ENCODE assay signal across 34 cellular contexts in the genomic region with DNA sequence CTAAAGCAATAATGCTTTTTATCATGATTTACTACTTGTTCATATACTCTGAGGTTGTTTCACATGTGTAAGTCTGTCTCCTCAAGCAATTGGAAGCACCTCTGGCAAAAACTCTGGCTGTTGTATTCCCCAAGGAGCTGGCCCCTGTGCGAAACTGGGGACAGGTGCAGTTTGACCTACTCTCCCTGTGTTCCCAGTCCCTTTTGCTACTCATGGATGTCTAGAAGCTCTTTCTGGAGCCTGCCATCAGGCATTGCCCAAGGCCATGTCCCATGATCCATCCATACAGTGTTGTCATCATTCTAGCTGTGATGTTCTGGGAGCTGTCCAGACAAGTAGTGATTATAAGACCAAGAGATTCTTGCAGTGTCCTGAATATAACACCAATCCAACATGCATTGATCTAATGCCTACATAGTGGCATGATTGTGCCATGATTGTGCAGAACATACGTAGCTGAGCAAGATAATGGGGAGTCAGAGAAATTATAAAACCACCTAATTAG. TPM values are rescaled to one million over a fixed set of nuclear protein-coding genes. Genes with fewer than 3 reads are reported as not detected.
DNase-seq lines count a peak whose midpoint lies in the region; ATAC-seq, FAIRE-seq and TF ChIP-seq lines count a peak whose summit lies in the region.
"Had no signal": no experiment of that assay in that cellular context is flagged by ENCODE, and none has a peak within 500 bp of the region (broad histone marks: within the 10 kb centered on the region; RNA-seq: fewer than 3 reads in every experiment).

No MANE protein-coding gene starts in this region.

- ATAC-seq in foreskin keratinocyte: peak; percentile 38
- ATAC-seq: activated naive CD4-positive, alpha-beta T cell treated with anti-CD3 and anti-CD28 coated beads, Interleukin-2, amount 50 U/mL, for 72 hours; gastroesophageal sphincter; GM12878; HCT116; left cardiac atrium; mucosa of descending colon; Panc1; T-cell had no signal

- peaks cover 19% of the 10 kb centered on the region for H3K4me1 Mint-ChIP-seq in type B pancreatic cell (ENCODE audit: unreplicated experiment)
- H3K4me1 Mint-ChIP-seq: T-cell had no signal

- peaks cover 47% of the 10 kb centered on the region for H3K4me1 ChIP-seq in foreskin keratinocyte
- H3K4me1 ChIP-seq: BLaER1, gastroesophageal sphincter had no signal

- no peak overlapping the region for H3K4me3 Mint-ChIP-seq in type B pancreatic cell
- H3K4me3 Mint-ChIP-seq: nephron; stimulated activated naive CD8-positive, alpha-beta T cell treated with anti-CD3 and anti-CD28 coated beads, Interleukin-15, Interleukin-2, amounts not matched to agents 100 ng/mL and 50 ng/mL, for 24 hours; T-cell had no signal

- no peak for TF ChIP-seq EP300 in Ishikawa (IDR thresholded peaks at IDR 0.05; ENCODE audit: borderline replicate concordance)

- DNase-seq in bronchial epithelial cell (ENCODE audit: low read depth): peak; percentile 89
- DNase-seq in foreskin keratinocyte: peak; percentile 85 to 95
- DNase-seq in type B pancreatic cell (ENCODE audit: extremely low spot score, unreplicated experiment): no peak
- DNase-seq in RKO (ENCODE audit: low spot score): no peak
- no peak for DNase-seq in activated naive CD4-positive, alpha-beta T cell (lab: John Stamatoyannopoulos, UW)
- no peak for DNase-seq in SW480 (ENCODE audit: low spot score)
- DNase-seq: activated CD4-positive, alpha-beta T cell treated with anti-CD3 and anti-CD28 coated beads for 48 hours; activated CD8-positive, alpha-beta memory T cell treated with anti-CD3 and anti-CD28 coated beads for 24 hours; activated T-cell treated with anti-CD3 and anti-CD28 coated beads for 4 hours; DMS153; effector memory CD4-positive, alpha-beta T cell; hippocampal formation; left cardiac atrium; mucosa of descending colon; NCI-H146; NCI-H2107; NCI-H748 treated with DMSO at 0.1 percent for 48 hours; ovary; SIG-M5; T-cell had no signal

- no peaks in the 10 kb centered on the region for H3K27me3 ChIP-seq in bronchial epithelial cell (ENCODE audit: control insufficient read depth, insufficient read depth, low read length)
- no peaks in the 10 kb centered on the region for H3K27me3 ChIP-seq in foreskin keratinocyte
- H3K27me3 ChIP-seq: BLaER1, cardiac muscle cell, gastroesophageal sphincter, ovary had no signal

- H3K9me3 Mint-ChIP-seq in type B pancreatic cell: no peaks in the 10 kb centered on the region
- H3K9me3 Mint-ChIP-seq: activated naive CD4-positive, alpha-beta T cell treated with anti-CD3 and anti-CD28 coated beads, Interleukin-2, amount 50 U/mL, for 72 hours; activated T-helper 2 cell treated with anti-CD3 and anti-CD28 coated beads, Interferon-gamma antibody, Interleukin-2, Interleukin-4, amounts not matched to agents 10 μg/mL and 5 μg/mL and 100 μg/mL, durations not matched to agents 14 hours and 24 hours and 36 hours; nephron; stimulated activated naive CD8-positive, alpha-beta T cell treated with anti-CD3 and anti-CD28 coated beads, Interleukin-15, Interleukin-2, amounts not matched to agents 100 ng/mL and 50 ng/mL, for 24 hours; T-cell had no signal

- TF ChIP-seq CTCF in bronchial epithelial cell (IDR thresholded peaks at IDR 0.05; ENCODE audit: insufficient read depth, low read length, severe bottlenecking) (no peak), foreskin keratinocyte (conservative IDR thresholded peaks at IDR 0.05) (no peak), type B pancreatic cell (conservative IDR thresholded peaks at IDR 0.05) (no peak)

- no peaks in the 10 kb centered on the region for H3K27me3 Mint-ChIP-seq in type B pancreatic cell
- H3K27me3 Mint-ChIP-seq: stimulated activated naive CD8-positive, alpha-beta T cell treated with anti-CD3 and anti-CD28 coated beads, Interleukin-15, Interleukin-2, amounts not matched to agents 100 ng/mL and 50 ng/mL, for 24 hours had no signal

- peak overlapping the region; percentile 12 for H3K27ac Mint-ChIP-seq in type B pancreatic cell
- H3K27ac Mint-ChIP-seq: activated T-helper 2 cell treated with anti-CD3 and anti-CD28 coated beads, Interferon-gamma antibody, Interleukin-2, Interleukin-4, amounts not matched to agents 10 μg/mL and 5 μg/mL and 100 μg/mL, durations not matched to agents 14 hours and 24 hours and 36 hours; nephron; stimulated activated naive CD8-positive, alpha-beta T cell treated with anti-CD3 and anti-CD28 coated beads, Interleukin-15, Interleukin-2, amounts not matched to agents 100 ng/mL and 50 ng/mL, for 24 hours; T-cell had no signal

- no peaks in the 10 kb centered on the region for H3K36me3 ChIP-seq in bronchial epithelial cell (ENCODE audit: control insufficient read depth, insufficient read depth, low read length)
- H3K36me3 ChIP-seq: BLaER1, cardiac muscle cell, gastroesophageal sphincter, ovary had no signal

- no peak overlapping the region for H3K4me3 ChIP-seq in bronchial epithelial cell (ENCODE audit: low read depth, low read length)
- H3K4me3 ChIP-seq: BLaER1, cardiac muscle cell, coronary artery, gastroesophageal sphincter, GM12878, lung, mucosa of descending colon, ovary had no signal

- peak; percentile 98 for FAIRE-seq in bronchial epithelial cell (lab: Jason Lieb, UNC)
- FAIRE-seq: GM12878, small intestine had no signal

- no peaks in the 10 kb centered on the region for H3K36me3 Mint-ChIP-seq in type B pancreatic cell
- H3K36me3 Mint-ChIP-seq: T-cell had no signal

- TF ChIP-seq RAD21 in Ishikawa (IDR thresholded peaks at IDR 0.05; ENCODE audit: low read depth): no peak

- H3K27ac ChIP-seq in foreskin keratinocyte: peak overlapping the region; percentile 98
- H3K27ac ChIP-seq: BLaER1, cardiac muscle cell, coronary artery, gastroesophageal sphincter, ovary had no signal

TF ChIP-seq in Ishikawa, 13 proteins besides CTCF, POLR2A, EP300 and RAD21:
- peak; percentile 17; the same call in 1 of the 2 replicates for TF ChIP-seq REST (IDR thresholded peaks at IDR 0.05; ENCODE audit: low read depth)
- no peak for TF ChIP-seq TAF1 (IDR thresholded peaks at IDR 0.05; ENCODE audit: low read depth)
TF ChIP-seq in Ishikawa: peak in this region for 1.

RNA-seq across cellular contexts. Expression of gene AKAP6, which starts 14.9 kb away (rescaled TPM):
- total RNA-seq in bronchial epithelial cell (4.2 and 10.6 TPM in 2 replicates), foreskin keratinocyte (2.2 and 2.5 TPM in 2 replicates), type B pancreatic cell (ENCODE audit: low replicate concordance) (4.7 and 5.5 TPM in 2 replicates)
- polyA plus RNA-seq in foreskin keratinocyte: 0.20 and 0.35 TPM in 2 replicates

Comparison
In these comparisons a context has a peak if more than half of its experiments do, and no peak if none do; other contexts are left out.
1. DNase-seq: peak in bronchial epithelial cell (single experiment) and foreskin keratinocyte (2 of 2); none in type B pancreatic cell (single experiment), RKO (single experiment), activated naive CD4-positive, alpha-beta T cell (0 of 4) and SW480 (single experiment).